20 cellular contexts compared by ENCODE assay signal in the genomic region with DNA sequence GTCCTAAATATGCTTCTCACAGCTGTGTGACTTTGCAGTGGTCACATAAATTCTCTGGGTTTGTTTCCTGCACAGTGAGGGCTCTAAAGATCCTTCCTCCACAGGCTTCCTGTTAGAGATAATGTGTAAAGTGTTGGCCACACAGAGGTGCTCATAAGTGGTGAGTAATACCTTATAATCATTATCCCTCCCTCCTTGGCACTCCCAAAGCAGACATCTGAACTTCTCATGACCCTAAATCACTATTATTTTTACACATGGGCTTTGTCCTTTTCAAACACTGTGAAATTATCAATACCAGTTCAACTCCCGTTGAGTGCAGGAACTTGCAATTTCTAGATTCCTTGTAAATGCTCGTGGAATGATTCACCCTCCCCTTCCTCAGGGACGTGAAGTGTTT.
DNase-seq lines count a peak whose midpoint lies in the region; ATAC-seq and TF ChIP-seq lines count a peak whose summit lies in the region.
"Had no signal": no experiment of that assay in that cellular context is flagged by ENCODE, and none has a peak within 500 bp of the region (broad histone marks: within the 10 kb centered on the region; RNA-seq: fewer than 3 reads in every experiment).

No MANE protein-coding gene starts in this region.

- no peaks in the 10 kb centered on the region for H3K36me3 Mint-ChIP-seq in MCF 10A (ENCODE audit: insufficient read depth, unreplicated experiment)
- H3K36me3 Mint-ChIP-seq: CD4-positive, CD25-positive, alpha-beta regulatory T cell had no signal

- BruUV-seq in mammary epithelial cell (replicated peaks; lab: Mats Ljungman, UMichigan): no TSS peak
- no TSS peak for BruUV-seq in MCF 10A (replicated peaks; lab: Mats Ljungman, UMichigan)
- no TSS peak for BruUV-seq in PC-3 (replicated peaks; lab: Mats Ljungman, UMichigan)

- no peak overlapping the region for H3K4me3 Mint-ChIP-seq in MCF 10A (ENCODE audit: unreplicated experiment)
- H3K4me3 Mint-ChIP-seq: B cell; CD4-positive, CD25-positive, alpha-beta regulatory T cell; GM23338 had no signal

- dilution Hi-C loops in mammary epithelial cell (cut with HindIII; ENCODE audit: low sequenced_read_pairs): no loop called here

- WGBS in mammary epithelial cell (ENCODE audit: low coverage, missing lambda C conversion rate): 56% methylated on average over 3 of the region's 3 CpGs

- H3K27ac ChIP-seq in mammary epithelial cell (ENCODE audit: insufficient read depth, low read depth, low read length): no peak overlapping the region
- H3K27ac ChIP-seq in left lung: no peak overlapping the region
- no peak overlapping the region for H3K27ac ChIP-seq in PC-3 (ENCODE audit: low read length)
- H3K27ac ChIP-seq: PC-9 had no signal

- CTCF ChIA-PET in mammary epithelial cell (lab: Charles Lee; ENCODE audit: low non-redundant PET): no interaction called here
- CTCF ChIA-PET in MCF 10A (lab: Yijun Ruan, JAX): interaction anchor here (0.6 kb wide), 1 partner anchor 11 kb away, joined by 3 read pairs; no protein-coding TSS in a partner anchor
- CTCF ChIA-PET in PC-3 (lab: Charles Lee): no interaction called here

- ATAC-seq in left lung: peak; percentile 50
- no peak for ATAC-seq in GM21786 (IDR thresholded peaks at IDR 0.05; ENCODE audit: unreplicated experiment)
- ATAC-seq in PC-3: no peak
- ATAC-seq in GM21576 (IDR thresholded peaks at IDR 0.05; ENCODE audit: unreplicated experiment): no peak
- ATAC-seq: GM23338, HCT116 had no signal

- H3K9me3 ChIP-seq in mammary epithelial cell (replicated peaks; ENCODE audit: insufficient read depth, low read length) (no peaks in the 10 kb centered on the region), left lung (no peaks in the 10 kb centered on the region), PC-3 (ENCODE audit: low read length) (no peaks in the 10 kb centered on the region)

- H3K9ac ChIP-seq in mammary epithelial cell (ENCODE audit: insufficient read depth, low read length) (no peak overlapping the region), PC-3 (ENCODE audit: low read length) (no peak overlapping the region)

- no peak overlapping the region for H2AFZ ChIP-seq in mammary epithelial cell (ENCODE audit: low read depth, low read length)
- H2AFZ ChIP-seq in PC-3 (ENCODE audit: low read length): no peak overlapping the region
- H2AFZ ChIP-seq: GM23338, PC-9 had no signal

- H3K27me3 ChIP-seq in mammary epithelial cell (ENCODE audit: insufficient read depth, low read length): no peaks in the 10 kb centered on the region
- H3K27me3 ChIP-seq in left lung: no peaks in the 10 kb centered on the region
- H3K27me3 ChIP-seq in PC-3 (ENCODE audit: low read length): no peaks in the 10 kb centered on the region

- intact Hi-C loops in mammary epithelial cell (cut with micrococcal nuclease) (no loop called here), MCF 10A (cut with micrococcal nuclease) (no loop called here), left lung (cut with DNase I) (no loop called here), PC-3 (cut with micrococcal nuclease) (no loop called here)

- no peaks in the 10 kb centered on the region for H4K20me1 ChIP-seq in mammary epithelial cell (ENCODE audit: insufficient read depth, low read length)
- H4K20me1 ChIP-seq in PC-3 (ENCODE audit: low read length): no peaks in the 10 kb centered on the region

- POLR2A ChIA-PET in MCF 10A (lab: Yijun Ruan, JAX) (no interaction called here), PC-3 (lab: Charles Lee; ENCODE audit: unreplicated experiment) (no interaction called here)

- H3K4me3 ChIP-seq in mammary epithelial cell (replicated peaks in 1 of 3; ENCODE audit: insufficient read depth in 1 of 3, low read depth in 2 of 3, low read length in 3 of 3): no peak overlapping the region
- no peak overlapping the region for H3K4me3 ChIP-seq in epithelial cell of proximal tubule (ENCODE audit: low read depth, low read length)
- H3K4me3 ChIP-seq in left lung: no peak overlapping the region
- H3K4me3 ChIP-seq in PC-3 (ENCODE audit: low read length): no peak overlapping the region
- H3K4me3 ChIP-seq: GM23338, PC-9 had no signal

- no peaks in the 10 kb centered on the region for H3K4me1 ChIP-seq in mammary epithelial cell (ENCODE audit: insufficient read depth, low read length)
- no peaks in the 10 kb centered on the region for H3K4me1 ChIP-seq in left lung
- no peaks in the 10 kb centered on the region for H3K4me1 ChIP-seq in PC-3 (ENCODE audit: insufficient read depth, low read length)

- H3K27me3 Mint-ChIP-seq in MCF 10A (ENCODE audit: insufficient read depth, unreplicated experiment): no peaks in the 10 kb centered on the region
- H3K27me3 Mint-ChIP-seq: CD4-positive, CD25-positive, alpha-beta regulatory T cell had no signal

- TF ChIP-seq CTCF in mammary epithelial cell (conservative IDR thresholded peaks at IDR 0.05 in 1 of 2, IDR thresholded peaks at IDR 0.05 in 1 of 2; ENCODE audit: extremely low read depth in 1 of 2, insufficient read depth in 1 of 2, low read depth in 1 of 2, low read length in 2 of 2) (no peak), MCF 10A (IDR thresholded peaks at IDR 0.05; ENCODE audit: unreplicated experiment) (no peak), epithelial cell of proximal tubule (conservative IDR thresholded peaks at IDR 0.05; ENCODE audit: low read depth, low read length) (no peak), left lung (IDR thresholded peaks at IDR 0.05) (no peak), PC-3 (conservative IDR thresholded peaks at IDR 0.05; ENCODE audit: low read depth, low read length) (no peak)

- H3K36me3 ChIP-seq in mammary epithelial cell (ENCODE audit: insufficient read depth, low read length) (no peaks in the 10 kb centered on the region), left lung (no peaks in the 10 kb centered on the region), PC-3 (ENCODE audit: low read depth, low read length) (no peaks in the 10 kb centered on the region)

- no peaks in the 10 kb centered on the region for H3K9me2 ChIP-seq in PC-3 (replicated peaks; ENCODE audit: low read length)

- H3K4me2 ChIP-seq in mammary epithelial cell (ENCODE audit: insufficient read depth, low read depth, low read length) (no peak overlapping the region), PC-3 (ENCODE audit: low read length) (no peak overlapping the region)
- H3K4me2 ChIP-seq: GM23338, PC-9 had no signal

- no peaks in the 10 kb centered on the region for H3K79me2 ChIP-seq in mammary epithelial cell (ENCODE audit: insufficient read depth, low read length)
- H3K79me2 ChIP-seq in PC-3 (ENCODE audit: low read length): no peaks in the 10 kb centered on the region

- peaks cover 67% of the 10 kb centered on the region for H3K9me3 Mint-ChIP-seq in MCF 10A (ENCODE audit: unreplicated experiment)
- H3K9me3 Mint-ChIP-seq: GM23338 had no signal

- H3F3A ChIP-seq in PC-3 (ENCODE audit: low read length, unreplicated experiment): no peaks in the 10 kb centered on the region

- no peak overlapping the region for H3K27ac Mint-ChIP-seq in MCF 10A (ENCODE audit: low read depth, unreplicated experiment)
- H3K27ac Mint-ChIP-seq: B cell; CD4-positive, CD25-positive, alpha-beta regulatory T cell; GM23338 had no signal

- no peaks in the 10 kb centered on the region for H3K4me1 Mint-ChIP-seq in MCF 10A (ENCODE audit: insufficient read depth, unreplicated experiment)
- H3K4me1 Mint-ChIP-seq: B cell; CD4-positive, CD25-positive, alpha-beta regulatory T cell had no signal

- in situ Hi-C loops in mammary epithelial cell (cut with MboI; ENCODE audit: low sequenced_read_pairs in 2 of 2): no loop called here

- DNase-seq in mammary epithelial cell (peak; percentile 48), MCF 10A (ENCODE audit: unreplicated experiment) (no peak), epithelial cell of proximal tubule (ENCODE audit: low read depth) (peak; percentile 68), left lung (no peak), PC-3 (no peak)
- no peak for DNase-seq in activated CD8-positive, alpha-beta memory T cell treated with anti-CD3 and anti-CD28 coated beads, Interleukin-2, amount 50 U/mL, for 48 hours
- DNase-seq: 8988T; CD4-positive, CD25-positive, alpha-beta regulatory T cell; COR-L47; GF-D8; NCI-H1105 treated with DMSO at 0.1 percent for 48 hours; NCI-H1694 treated with DMSO at 0.1 percent for 48 hours; NCI-H345; NCI-H524 treated with DMSO at 0.1 percent for 48 hours; PC-9 had no signal

Comparison
In these comparisons a context has a peak if more than half of its experiments do, and no peak if none do; other contexts are left out.
1. DNase-seq: peak in mammary epithelial cell (single experiment) and epithelial cell of proximal tubule (single experiment); none in MCF 10A (single experiment), left lung (0 of 2), PC-3 (single experiment) and activated CD8-positive, alpha-beta memory T cell treated with anti-CD3 and anti-CD28 coated beads, Interleukin-2, amount 50 U/mL, for 48 hours (single experiment).